1 cellular context compared by ENCODE assay signal in the genomic region with DNA sequence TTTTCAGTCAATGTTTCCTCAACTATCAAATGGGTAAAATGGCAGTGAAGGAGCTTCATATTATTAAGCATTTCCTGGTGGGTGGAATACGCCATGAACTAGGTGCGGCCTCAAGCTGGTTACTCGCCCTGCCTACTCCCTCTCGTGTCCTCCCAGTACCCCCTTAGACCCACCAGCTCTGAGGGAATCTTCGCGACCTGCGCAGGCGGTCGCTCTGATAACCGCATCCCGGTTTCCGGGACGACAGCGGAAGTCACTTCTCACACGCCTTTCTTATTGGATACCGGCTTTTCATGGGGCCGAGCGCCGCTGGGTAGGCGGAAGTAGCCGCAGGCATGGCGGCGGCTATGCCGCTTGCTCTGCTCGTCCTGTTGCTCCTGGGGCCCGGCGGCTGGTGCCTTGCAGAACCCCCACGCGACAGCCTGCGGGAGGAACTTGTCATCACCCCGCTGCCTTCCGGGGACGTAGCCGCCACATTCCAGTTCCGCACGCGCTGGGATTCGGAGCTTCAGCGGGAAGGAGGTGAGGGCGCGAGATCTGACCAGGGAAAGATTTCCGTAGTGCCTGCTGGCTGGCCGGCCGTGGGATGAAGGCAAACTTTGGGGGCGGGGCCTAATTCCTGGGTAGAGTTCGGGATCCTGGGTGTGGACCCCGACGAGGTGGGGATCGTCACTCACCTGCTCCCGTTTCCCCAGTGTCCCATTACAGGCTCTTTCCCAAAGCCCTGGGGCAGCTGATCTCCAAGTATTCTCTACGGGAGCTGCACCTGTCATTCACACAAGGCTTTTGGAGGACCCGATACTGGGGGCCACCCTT.
TF ChIP-seq lines count a peak whose summit lies in the region.

A gene (plus strand): TSS at position 320 of the 816 bp plus-strand sequence. CDS start 16 bp downstream, at position 336.

TF ChIP-seq in HepG2, 621 proteins besides CTCF, POLR2A, EP300 and RAD21 (continued from another document and continues in another):
- TF ChIP-seq, protein P1, sequence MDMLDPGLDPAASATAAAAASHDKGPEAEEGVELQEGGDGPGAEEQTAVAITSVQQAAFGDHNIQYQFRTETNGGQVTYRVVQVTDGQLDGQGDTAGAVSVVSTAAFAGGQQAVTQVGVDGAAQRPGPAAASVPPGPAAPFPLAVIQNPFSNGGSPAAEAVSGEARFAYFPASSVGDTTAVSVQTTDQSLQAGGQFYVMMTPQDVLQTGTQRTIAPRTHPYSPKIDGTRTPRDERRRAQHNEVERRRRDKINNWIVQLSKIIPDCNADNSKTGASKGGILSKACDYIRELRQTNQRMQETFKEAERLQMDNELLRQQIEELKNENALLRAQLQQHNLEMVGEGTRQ (IDR thresholded peaks at IDR 0.05; ENCODE audit: low read depth, low read length), result no peak
- TF ChIP-seq, protein P1 (CRISPR knock-in tag; IDR thresholded peaks at IDR 0.05; ENCODE audit: borderline replicate concordance), result peak; percentile 33; the same call in 1 of the 2 replicates
- no peak for TF ChIP-seq ZNF326 (CRISPR knock-in tag; IDR thresholded peaks at IDR 0.05; ENCODE audit: borderline replicate concordance)
- TF ChIP-seq, protein P2, sequence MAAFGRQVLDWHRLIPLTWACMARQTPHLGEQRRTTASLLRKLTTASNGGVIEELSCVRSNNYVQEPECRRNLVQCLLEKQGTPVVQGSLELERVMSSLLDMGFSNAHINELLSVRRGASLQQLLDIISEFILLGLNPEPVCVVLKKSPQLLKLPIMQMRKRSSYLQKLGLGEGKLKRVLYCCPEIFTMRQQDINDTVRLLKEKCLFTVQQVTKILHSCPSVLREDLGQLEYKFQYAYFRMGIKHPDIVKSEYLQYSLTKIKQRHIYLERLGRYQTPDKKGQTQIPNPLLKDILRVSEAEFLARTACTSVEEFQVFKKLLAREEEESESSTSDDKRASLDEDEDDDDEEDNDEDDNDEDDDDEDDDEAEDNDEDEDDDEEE (CRISPR knock-in tag; IDR thresholded peaks at IDR 0.05), result peak; percentile 84; the same call in 1 of the 2 replicates
- TF ChIP-seq CHD4 (IDR thresholded peaks at IDR 0.05; ENCODE audit: borderline replicate concordance, low read length), result no peak
- peak; percentile 100 for TF ChIP-seq ELF4 (CRISPR knock-in tag; IDR thresholded peaks at IDR 0.05; ENCODE audit: borderline replicate concordance)
- peak; percentile 75; the same call in 1 of the 2 replicates for TF ChIP-seq NAIF1 (CRISPR knock-in tag; IDR thresholded peaks at IDR 0.05; ENCODE audit: borderline replicate concordance)
- TF ChIP-seq ATF7 (IDR thresholded peaks at IDR 0.05), result no peak
- TF ChIP-seq ATF7 (CRISPR knock-in tag; IDR thresholded peaks at IDR 0.05), result no peak
- TF ChIP-seq ELF3 (CRISPR knock-in tag; IDR thresholded peaks at IDR 0.05), result peak; percentile 94
- TF ChIP-seq ZNF225 (CRISPR knock-in tag; IDR thresholded peaks at IDR 0.05), result peak; percentile 96
- TF ChIP-seq ZNF7 (CRISPR knock-in tag; IDR thresholded peaks at IDR 0.05), result no peak
- peak; percentile 92; the same call in 1 of the 2 replicates for TF ChIP-seq ZNF563 (CRISPR knock-in tag; IDR thresholded peaks at IDR 0.05)
- no peak for TF ChIP-seq TEAD2 (CRISPR knock-in tag; IDR thresholded peaks at IDR 0.05)
- peak; percentile 56 for TF ChIP-seq IRX3 (CRISPR knock-in tag; IDR thresholded peaks at IDR 0.05; ENCODE audit: borderline replicate concordance, low read depth)
- peak; percentile 84; the same call in 1 of the 2 replicates for TF ChIP-seq DNMT1 (CRISPR knock-in tag; IDR thresholded peaks at IDR 0.05)
- TF ChIP-seq, protein P3, sequence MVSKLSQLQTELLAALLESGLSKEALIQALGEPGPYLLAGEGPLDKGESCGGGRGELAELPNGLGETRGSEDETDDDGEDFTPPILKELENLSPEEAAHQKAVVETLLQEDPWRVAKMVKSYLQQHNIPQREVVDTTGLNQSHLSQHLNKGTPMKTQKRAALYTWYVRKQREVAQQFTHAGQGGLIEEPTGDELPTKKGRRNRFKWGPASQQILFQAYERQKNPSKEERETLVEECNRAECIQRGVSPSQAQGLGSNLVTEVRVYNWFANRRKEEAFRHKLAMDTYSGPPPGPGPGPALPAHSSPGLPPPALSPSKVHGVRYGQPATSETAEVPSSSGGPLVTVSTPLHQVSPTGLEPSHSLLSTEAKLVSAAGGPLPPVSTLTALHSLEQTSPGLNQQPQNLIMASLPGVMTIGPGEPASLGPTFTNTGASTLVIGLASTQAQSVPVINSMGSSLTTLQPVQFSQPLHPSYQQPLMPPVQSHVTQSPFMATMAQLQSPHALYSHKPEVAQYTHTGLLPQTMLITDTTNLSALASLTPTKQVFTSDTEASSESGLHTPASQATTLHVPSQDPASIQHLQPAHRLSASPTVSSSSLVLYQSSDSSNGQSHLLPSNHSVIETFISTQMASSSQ (IDR thresholded peaks at IDR 0.05; ENCODE audit: low read depth), result no peak
- TF ChIP-seq, protein P3 (CRISPR knock-in tag; IDR thresholded peaks at IDR 0.05; ENCODE audit: borderline replicate concordance), result no peak; the same call in 1 of the 2 replicates
- peak; percentile 53; the same call in 1 of the 2 replicates for TF ChIP-seq MED1 (CRISPR knock-in tag; IDR thresholded peaks at IDR 0.05)
- TF ChIP-seq, protein P4, sequence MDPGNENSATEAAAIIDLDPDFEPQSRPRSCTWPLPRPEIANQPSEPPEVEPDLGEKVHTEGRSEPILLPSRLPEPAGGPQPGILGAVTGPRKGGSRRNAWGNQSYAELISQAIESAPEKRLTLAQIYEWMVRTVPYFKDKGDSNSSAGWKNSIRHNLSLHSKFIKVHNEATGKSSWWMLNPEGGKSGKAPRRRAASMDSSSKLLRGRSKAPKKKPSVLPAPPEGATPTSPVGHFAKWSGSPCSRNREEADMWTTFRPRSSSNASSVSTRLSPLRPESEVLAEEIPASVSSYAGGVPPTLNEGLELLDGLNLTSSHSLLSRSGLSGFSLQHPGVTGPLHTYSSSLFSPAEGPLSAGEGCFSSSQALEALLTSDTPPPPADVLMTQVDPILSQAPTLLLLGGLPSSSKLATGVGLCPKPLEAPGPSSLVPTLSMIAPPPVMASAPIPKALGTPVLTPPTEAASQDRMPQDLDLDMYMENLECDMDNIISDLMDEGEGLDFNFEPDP (CRISPR knock-in tag; conservative IDR thresholded peaks at IDR 0.05), result no peak
- peak; percentile 64; the same call in 1 of the 2 replicates for TF ChIP-seq ZBTB20 (CRISPR knock-in tag; IDR thresholded peaks at IDR 0.05; ENCODE audit: borderline replicate concordance, low read depth)
- peak; percentile 93 for TF ChIP-seq SALL2 (CRISPR knock-in tag; IDR thresholded peaks at IDR 0.05)
- peak; percentile 59; the same call in 1 of the 2 replicates for TF ChIP-seq ZNF430 (CRISPR knock-in tag; IDR thresholded peaks at IDR 0.05)
- no peak for TF ChIP-seq ZNF207 (IDR thresholded peaks at IDR 0.05; ENCODE audit: borderline replicate concordance)
- TF ChIP-seq ZNF138 (CRISPR knock-in tag; IDR thresholded peaks at IDR 0.05; ENCODE audit: low read depth), result peak; percentile 83
- TF ChIP-seq, protein P5, sequence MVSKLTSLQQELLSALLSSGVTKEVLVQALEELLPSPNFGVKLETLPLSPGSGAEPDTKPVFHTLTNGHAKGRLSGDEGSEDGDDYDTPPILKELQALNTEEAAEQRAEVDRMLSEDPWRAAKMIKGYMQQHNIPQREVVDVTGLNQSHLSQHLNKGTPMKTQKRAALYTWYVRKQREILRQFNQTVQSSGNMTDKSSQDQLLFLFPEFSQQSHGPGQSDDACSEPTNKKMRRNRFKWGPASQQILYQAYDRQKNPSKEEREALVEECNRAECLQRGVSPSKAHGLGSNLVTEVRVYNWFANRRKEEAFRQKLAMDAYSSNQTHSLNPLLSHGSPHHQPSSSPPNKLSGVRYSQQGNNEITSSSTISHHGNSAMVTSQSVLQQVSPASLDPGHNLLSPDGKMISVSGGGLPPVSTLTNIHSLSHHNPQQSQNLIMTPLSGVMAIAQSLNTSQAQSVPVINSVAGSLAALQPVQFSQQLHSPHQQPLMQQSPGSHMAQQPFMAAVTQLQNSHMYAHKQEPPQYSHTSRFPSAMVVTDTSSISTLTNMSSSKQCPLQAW (CRISPR knock-in tag; IDR thresholded peaks at IDR 0.05), result peak; percentile 96
- TF ChIP-seq, protein P6, sequence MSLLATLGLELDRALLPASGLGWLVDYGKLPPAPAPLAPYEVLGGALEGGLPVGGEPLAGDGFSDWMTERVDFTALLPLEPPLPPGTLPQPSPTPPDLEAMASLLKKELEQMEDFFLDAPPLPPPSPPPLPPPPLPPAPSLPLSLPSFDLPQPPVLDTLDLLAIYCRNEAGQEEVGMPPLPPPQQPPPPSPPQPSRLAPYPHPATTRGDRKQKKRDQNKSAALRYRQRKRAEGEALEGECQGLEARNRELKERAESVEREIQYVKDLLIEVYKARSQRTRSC (CRISPR knock-in tag; IDR thresholded peaks at IDR 0.05; ENCODE audit: low read depth), result no peak; the same call in 1 of the 2 replicates
- no peak for TF ChIP-seq HNRNPK (IDR thresholded peaks at IDR 0.05; ENCODE audit: low read depth, low read length, poor library complexity, severe bottlenecking)
- TF ChIP-seq KLF15 (CRISPR knock-in tag; IDR thresholded peaks at IDR 0.05; ENCODE audit: borderline replicate concordance), result no peak
- TF ChIP-seq FIP1L1 (IDR thresholded peaks at IDR 0.05; ENCODE audit: borderline replicate concordance, insufficient read depth, low read depth, low read length), result peak; percentile 79; the same call in 1 of the 2 replicates
- TF ChIP-seq, protein P7, sequence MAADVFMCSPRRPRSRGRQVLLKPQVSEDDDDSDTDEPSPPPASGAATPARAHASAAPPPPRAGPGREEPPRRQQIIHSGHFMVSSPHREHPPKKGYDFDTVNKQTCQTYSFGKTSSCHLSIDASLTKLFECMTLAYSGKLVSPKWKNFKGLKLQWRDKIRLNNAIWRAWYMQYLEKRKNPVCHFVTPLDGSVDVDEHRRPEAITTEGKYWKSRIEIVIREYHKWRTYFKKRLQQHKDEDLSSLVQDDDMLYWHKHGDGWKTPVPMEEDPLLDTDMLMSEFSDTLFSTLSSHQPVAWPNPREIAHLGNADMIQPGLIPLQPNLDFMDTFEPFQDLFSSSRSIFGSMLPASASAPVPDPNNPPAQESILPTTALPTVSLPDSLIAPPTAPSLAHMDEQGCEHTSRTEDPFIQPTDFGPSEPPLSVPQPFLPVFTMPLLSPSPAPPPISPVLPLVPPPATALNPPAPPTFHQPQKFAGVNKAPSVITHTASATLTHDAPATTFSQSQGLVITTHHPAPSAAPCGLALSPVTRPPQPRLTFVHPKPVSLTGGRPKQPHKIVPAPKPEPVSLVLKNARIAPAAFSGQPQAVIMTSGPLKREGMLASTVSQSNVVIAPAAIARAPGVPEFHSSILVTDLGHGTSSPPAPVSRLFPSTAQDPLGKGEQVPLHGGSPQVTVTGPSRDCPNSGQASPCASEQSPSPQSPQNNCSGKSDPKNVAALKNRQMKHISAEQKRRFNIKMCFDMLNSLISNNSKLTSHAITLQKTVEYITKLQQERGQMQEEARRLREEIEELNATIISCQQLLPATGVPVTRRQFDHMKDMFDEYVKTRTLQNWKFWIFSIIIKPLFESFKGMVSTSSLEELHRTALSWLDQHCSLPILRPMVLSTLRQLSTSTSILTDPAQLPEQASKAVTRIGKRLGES (CRISPR knock-in tag; IDR thresholded peaks at IDR 0.05; ENCODE audit: borderline replicate concordance), result peak; percentile 75; the same call in 1 of the 2 replicates
- TF ChIP-seq ZNF446 (CRISPR knock-in tag; IDR thresholded peaks at IDR 0.05), result no peak
- TF ChIP-seq KAT7 (CRISPR knock-in tag; IDR thresholded peaks at IDR 0.05; ENCODE audit: borderline replicate concordance), result peak; percentile 97
- peak; percentile 96 for TF ChIP-seq GLI4 (CRISPR knock-in tag; IDR thresholded peaks at IDR 0.05; ENCODE audit: borderline replicate concordance)
- TF ChIP-seq MATR3 (CRISPR knock-in tag; IDR thresholded peaks at IDR 0.05), result 0 out of 2 replicates have a peak, but pooled peaks have one; percentile 87
- no peak for TF ChIP-seq TOPORS (CRISPR knock-in tag; IDR thresholded peaks at IDR 0.05)
- peak; percentile 97 for TF ChIP-seq YY1 (IDR thresholded peaks at IDR 0.05; ENCODE audit: insufficient read depth, insufficient replicate concordance, low read depth, low read length)
- TF ChIP-seq GPN1 (CRISPR knock-in tag; IDR thresholded peaks at IDR 0.05; ENCODE audit: borderline replicate concordance), result peak; percentile 26
- TF ChIP-seq SSRP1 (CRISPR knock-in tag; IDR thresholded peaks at IDR 0.05), result 0 out of 2 replicates have a peak, but pooled peaks have one; percentile 73
- 0 out of 2 replicates have a peak, but pooled peaks have one; percentile 24 for TF ChIP-seq HHEX (CRISPR knock-in tag; IDR thresholded peaks at IDR 0.05)
- TF ChIP-seq SNAPC2 (CRISPR knock-in tag; IDR thresholded peaks at IDR 0.05), result peak; percentile 78
- peak; percentile 17; the same call in 1 of the 2 replicates for TF ChIP-seq TBX3 (IDR thresholded peaks at IDR 0.05; ENCODE audit: borderline replicate concordance)
- TF ChIP-seq ZNF737 (CRISPR knock-in tag; IDR thresholded peaks at IDR 0.05; ENCODE audit: borderline replicate concordance), result no peak; the same call in 1 of the 2 replicates
- TF ChIP-seq NFYB (CRISPR knock-in tag; IDR thresholded peaks at IDR 0.05), result peak; percentile 99
- TF ChIP-seq SNAI1 (CRISPR knock-in tag; IDR thresholded peaks at IDR 0.05; ENCODE audit: borderline replicate concordance), result no peak; the same call in 1 of the 2 replicates
- TF ChIP-seq BRCA1 (CRISPR knock-in tag; IDR thresholded peaks at IDR 0.05), result peak; percentile 92; the same call in 1 of the 2 replicates
- TF ChIP-seq, protein P8, sequence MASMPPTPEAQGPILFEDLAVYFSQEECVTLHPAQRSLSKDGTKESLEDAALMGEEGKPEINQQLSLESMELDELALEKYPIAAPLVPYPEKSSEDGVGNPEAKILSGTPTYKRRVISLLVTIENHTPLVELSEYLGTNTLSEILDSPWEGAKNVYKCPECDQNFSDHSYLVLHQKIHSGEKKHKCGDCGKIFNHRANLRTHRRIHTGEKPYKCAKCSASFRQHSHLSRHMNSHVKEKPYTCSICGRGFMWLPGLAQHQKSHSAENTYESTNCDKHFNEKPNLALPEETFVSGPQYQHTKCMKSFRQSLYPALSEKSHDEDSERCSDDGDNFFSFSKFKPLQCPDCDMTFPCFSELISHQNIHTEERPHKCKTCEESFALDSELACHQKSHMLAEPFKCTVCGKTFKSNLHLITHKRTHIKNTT (CRISPR knock-in tag; IDR thresholded peaks at IDR 0.05), result no peak
